In genomic region chr1:31478167-31478566, GRCh38 we compare ENCODE assay signal across 16 cellular contexts.
"Had no signal": no experiment of that assay in that cellular context is flagged by ENCODE, and none has a peak within 500 bp of the region (broad histone marks: within the 10 kb centered on the region; RNA-seq: fewer than 3 reads in every experiment).

No MANE protein-coding gene starts in this region.

- H3K4me3 ChIP-seq: thyroid gland had no signal

- H3K9me3 ChIP-seq: thyroid gland had no signal

- ATAC-seq: activated naive CD4-positive, alpha-beta T cell treated with anti-CD3 and anti-CD28 coated beads, Interleukin-2, amount 50 U/mL, for 72 hours; left ventricle myocardium superior; natural killer cell; stimulated activated naive CD8-positive, alpha-beta T cell treated with anti-CD3 and anti-CD28 coated beads, Interleukin-15, Interleukin-2, amounts not matched to agents 100 U/mL and 50 U/mL, for 24 hours had no signal

- H3K27ac ChIP-seq: thyroid gland, WERI-Rb-1 had no signal

- H3K27me3 ChIP-seq: foreskin keratinocyte, thyroid gland had no signal

- H3K4me1 ChIP-seq: thyroid gland had no signal

- H3K36me3 ChIP-seq: thyroid gland, WERI-Rb-1 had no signal

- DNase-seq: activated gamma-delta T cell treated with Interleukin-2 at 50 U/mL for 16 hours; activated T-cell treated with anti-CD3 and anti-CD28 coated beads, Interleukin-2, amount 50 U/mL, for 1 hour; aorta; central memory CD4-positive, alpha-beta T cell; dermis blood vessel endothelial cell; effector CD8-positive, alpha-beta T cell; hippocampal formation; left ventricle myocardium superior; midbrain; natural killer cell; stimulated activated CD4-positive, alpha-beta T cell treated with anti-CD3 and anti-CD28 coated beads, Interleukin-4, amount 100 ng/mL, for 24 hours; stimulated activated naive CD8-positive, alpha-beta T cell treated with anti-CD3 and anti-CD28 coated beads, Interleukin-15, Interleukin-2, amounts not matched to agents 100 U/mL and 50 U/mL, for 24 hours; thyroid gland; WERI-Rb-1 had no signal
